Comparison of ENCODE assay signal across 20 cellular contexts in genomic region chr18:11657554-11657953, GRCh38. TPM values are rescaled to one million over a fixed set of nuclear protein-coding genes. Genes with fewer than 3 reads are reported as not detected.
DNase-seq lines count a peak whose midpoint lies in the region; ATAC-seq, FAIRE-seq and TF ChIP-seq lines count a peak whose summit lies in the region.
"Had no signal": no experiment of that assay in that cellular context is flagged by ENCODE, and none has a peak within 500 bp of the region (broad histone marks: within the 10 kb centered on the region; RNA-seq: fewer than 3 reads in every experiment).

No MANE protein-coding gene starts in this region.

- TF ChIP-seq POLR2A in esophagus muscularis mucosa (IDR thresholded peaks at IDR 0.05; ENCODE audit: low read depth) (no peak), H54 (IDR thresholded peaks at IDR 0.05; ENCODE audit: low read depth, low read length) (no peak)

- peak overlapping the region; percentile 20 for H3K27ac Mint-ChIP-seq in neural crest cell (ENCODE audit: unreplicated experiment)
- H3K27ac Mint-ChIP-seq: B cell had no signal

- H3K27me3 ChIP-seq in esophagus muscularis mucosa (peaks cover 0 to 66% (median 0%) of the 10 kb centered on the region in 4 donors), PC-9 (ENCODE audit: insufficient read depth, low read depth) (peaks cover 90% of the 10 kb centered on the region)
- H3K27me3 ChIP-seq: BLaER1 had no signal

- POLR2A ChIA-PET in PC-9 (lab: Charles Lee; ENCODE audit: unreplicated experiment), result no interaction called here

- CTCF ChIA-PET in PC-9 (lab: Charles Lee), result no interaction called here

- BruUV-seq in PC-9 (replicated peaks; lab: Mats Ljungman, UMichigan), result no TSS peak

- no peak overlapping the region for H3K4me3 Mint-ChIP-seq in neural crest cell
- H3K4me3 Mint-ChIP-seq: B cell; CD4-positive, CD25-positive, alpha-beta regulatory T cell; CD8-positive, alpha-beta memory T cell had no signal

- H2AFZ ChIP-seq in PC-9, result no peak overlapping the region

- H3F3A ChIP-seq in PC-9 (ENCODE audit: insufficient read depth, low read depth), result no peaks in the 10 kb centered on the region

- TF ChIP-seq CTCF in esophagus muscularis mucosa (IDR thresholded peaks at IDR 0.05), result no peak
- no peak for TF ChIP-seq CTCF in neural crest cell (conservative IDR thresholded peaks at IDR 0.05)
- no peak for TF ChIP-seq CTCF in PC-9 (conservative IDR thresholded peaks at IDR 0.05)

- 91% methylated on average over 8 of the region's 8 CpGs for WGBS in esophagus muscularis mucosa

- H3K4me1 ChIP-seq in esophagus muscularis mucosa (peaks cover 0 to 8% (median 6%) of the 10 kb centered on the region in 4 donors), PC-9 (replicated peaks; ENCODE audit: insufficient read depth) (no peaks in the 10 kb centered on the region)
- H3K4me1 ChIP-seq: BLaER1 had no signal

- DNase-seq in D341Med (ENCODE audit: low spot score) (peak; percentile 22), esophagus muscularis mucosa (ENCODE audit: extremely low spot score) (peak; percentile 50), neural crest cell (ENCODE audit: low read depth, low spot score) (no peak), H54 (ENCODE audit: insufficient read length, low spot score) (no peak), PC-9 (no peak)
- DNase-seq: Calu3; CD4-positive, CD25-positive, alpha-beta regulatory T cell; CD8-positive, alpha-beta memory T cell; DMS153; DND-41; GOT3; H7; HCEC 1CT had no signal

- no peaks in the 10 kb centered on the region for H3K36me3 Mint-ChIP-seq in neural crest cell (ENCODE audit: low read depth)
- H3K36me3 Mint-ChIP-seq: CD4-positive, CD25-positive, alpha-beta regulatory T cell; CD8-positive, alpha-beta memory T cell had no signal

- no peaks in the 10 kb centered on the region for H3K9me3 Mint-ChIP-seq in neural crest cell
- H3K9me3 Mint-ChIP-seq: CD8-positive, alpha-beta memory T cell had no signal

- ATAC-seq in HG03175 (IDR thresholded peaks at IDR 0.05; ENCODE audit: unreplicated experiment), result no peak

- FAIRE-seq in H54 (lab: Jason Lieb, UNC), result no peak
- FAIRE-seq: A204.1, G401.6, GM12892 had no signal

- no peak for TF ChIP-seq EP300 in esophagus muscularis mucosa (IDR thresholded peaks at IDR 0.05)

- peaks cover 6% of the 10 kb centered on the region for H3K4me1 Mint-ChIP-seq in neural crest cell

- H4K20me1 ChIP-seq in PC-9 (ENCODE audit: insufficient read depth), result no peaks in the 10 kb centered on the region
- H4K20me1 ChIP-seq: BLaER1 had no signal

- no peak overlapping the region for H3K27ac ChIP-seq in esophagus muscularis mucosa (replicated peaks in 1 of 4)
- no peak overlapping the region for H3K27ac ChIP-seq in PC-9
- H3K27ac ChIP-seq: BLaER1, C4-2B had no signal

- no peak overlapping the region for H3K4me2 ChIP-seq in PC-9
- H3K4me2 ChIP-seq: BLaER1 had no signal

- H3K9me2 ChIP-seq in PC-9 (ENCODE audit: insufficient read depth), result no peaks in the 10 kb centered on the region

- H3K4me3 ChIP-seq in esophagus muscularis mucosa, result no peak overlapping the region
- H3K4me3 ChIP-seq in PC-9, result no peak overlapping the region
- H3K4me3 ChIP-seq: BLaER1 had no signal

- peaks cover 16% of the 10 kb centered on the region for H3K27me3 Mint-ChIP-seq in neural crest cell (ENCODE audit: low read depth)

- no peaks in the 10 kb centered on the region for H3K79me2 ChIP-seq in PC-9 (ENCODE audit: low read depth)

- intact Hi-C loops in esophagus muscularis mucosa (cut with DNase I) (loop anchor here (10.0 kb wide), 1 partner anchor 577 kb away; no protein-coding TSS in a partner anchor), PC-9 (cut with micrococcal nuclease; ENCODE audit: unreplicated experiment) (no loop called here)

- H3K36me3 ChIP-seq in esophagus muscularis mucosa (no peaks in the 10 kb centered on the region), PC-9 (ENCODE audit: low read depth) (no peaks in the 10 kb centered on the region)
- H3K36me3 ChIP-seq: BLaER1 had no signal

- no peaks in the 10 kb centered on the region for H3K9me3 ChIP-seq in esophagus muscularis mucosa
- H3K9me3 ChIP-seq in PC-9 (ENCODE audit: insufficient read depth, low read depth), result no peaks in the 10 kb centered on the region
- H3K9me3 ChIP-seq: BLaER1 had no signal

RNA-seq across cellular contexts. Expression of gene GNAL, which starts 31.5 kb away (rescaled TPM):
- total RNA-seq in esophagus muscularis mucosa (10 to 100 TPM; 13.3 to 22.0 (median 19.9) TPM), neural crest cell (20.4 and 20.5 TPM in 2 replicates), PC-9 (2021) (0.98 and 3.3 TPM in 2 replicates)

RNA-seq across cellular contexts. Expression of gene SLC35G4, which starts 48.2 kb away (rescaled TPM):
- total RNA-seq in esophagus muscularis mucosa (not detected), neural crest cell (not detected in 2 replicates), PC-9 (2021) (not detected in 2 replicates)
- total RNA-seq: B cell; Calu3; CD4-positive, CD25-positive, alpha-beta regulatory T cell; CD8-positive, alpha-beta memory T cell; H7 had no signal

Comparison
In these comparisons a context has a peak if more than half of its experiments do, and no peak if none do; other contexts are left out.
1. DNase-seq: peak in D341Med (single experiment) and esophagus muscularis mucosa (single experiment); none in neural crest cell (single experiment), H54 (single experiment) and PC-9 (0 of 2).